In the genomic region with DNA sequence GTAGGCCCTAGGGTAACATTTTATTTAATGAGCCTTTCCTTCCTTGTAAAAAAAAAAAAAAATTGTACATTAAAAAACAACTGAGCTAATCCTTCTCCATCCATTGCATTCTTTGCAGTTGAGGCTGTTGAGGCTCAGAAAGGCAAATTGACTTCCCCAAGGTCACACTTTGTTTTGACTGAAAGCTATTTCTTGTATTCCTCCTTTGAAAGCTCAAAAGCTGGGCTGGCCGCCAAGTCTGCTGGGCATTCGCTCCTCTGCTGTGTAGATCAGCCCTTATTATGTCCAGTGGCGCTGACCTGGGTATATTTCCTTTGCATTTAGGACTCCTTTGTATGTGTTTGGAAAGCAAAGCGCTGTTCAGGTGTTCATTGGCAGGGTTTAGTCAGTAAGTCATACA, we compare ENCODE assay signal across 15 cellular contexts.
DNase-seq lines count a peak whose midpoint lies in the region; ATAC-seq, FAIRE-seq and TF ChIP-seq lines count a peak whose summit lies in the region.
"Had no signal": no experiment of that assay in that cellular context is flagged by ENCODE, and none has a peak within 500 bp of the region (broad histone marks: within the 10 kb centered on the region; RNA-seq: fewer than 3 reads in every experiment).

No MANE protein-coding gene starts in this region.

- no peak for TF ChIP-seq CTCF in choroid plexus epithelial cell (conservative IDR thresholded peaks at IDR 0.05; ENCODE audit: low read depth, low read length)

- FAIRE-seq in RCC 7860 (lab: Jason Lieb, UNC), result no peak

- H3K4me3 ChIP-seq in choroid plexus epithelial cell (ENCODE audit: low read depth, low read length), result no peak overlapping the region
- H3K4me3 ChIP-seq: BLaER1 had no signal

- DNase-seq in EL (peak; percentile 7), NCI-H1092 treated with DMSO at 0.1 percent for 48 hours (lab: John Stamatoyannopoulos, UW) (peak; percentile 8), choroid plexus epithelial cell (ENCODE audit: low read depth) (peak; percentile 15), midbrain (lab: John Stamatoyannopoulos, UW) (peak; percentile 12), RKO (ENCODE audit: low spot score) (no peak), RCC 7860 (ENCODE audit: low spot score) (no peak)
- DNase-seq: activated CD4-positive, alpha-beta T cell treated with anti-CD3 and anti-CD28 coated beads, Interleukin-2, amount 10 ng/mL, durations not matched to agents 7 days and 5 days; activated naive CD8-positive, alpha-beta T cell treated with anti-CD3 and anti-CD28 coated beads, Interleukin-2, amount 10 ng/mL, durations not matched to agents 7 days and 5 days; activated T-cell treated with anti-CD3 and anti-CD28 coated beads, Interleukin-2, amount 50 U/mL, for 1 hour; central memory CD4-positive, alpha-beta T cell; HCEC 1CT; NCI-H1105; NCI-H526 treated with DMSO at 0.1 percent for 48 hours had no signal

- ATAC-seq in HG03097 (IDR thresholded peaks at IDR 0.05; ENCODE audit: low FRiP score, unreplicated experiment), result no peak

Comparison
In these comparisons a context has a peak if more than half of its experiments do, and no peak if none do; other contexts are left out.
1. DNase-seq: peak in EL (single experiment), NCI-H1092 treated with DMSO at 0.1 percent for 48 hours (single experiment), choroid plexus epithelial cell (single experiment) and midbrain (single experiment); none in RKO (single experiment) and RCC 7860 (single experiment).